In the genomic region with DNA sequence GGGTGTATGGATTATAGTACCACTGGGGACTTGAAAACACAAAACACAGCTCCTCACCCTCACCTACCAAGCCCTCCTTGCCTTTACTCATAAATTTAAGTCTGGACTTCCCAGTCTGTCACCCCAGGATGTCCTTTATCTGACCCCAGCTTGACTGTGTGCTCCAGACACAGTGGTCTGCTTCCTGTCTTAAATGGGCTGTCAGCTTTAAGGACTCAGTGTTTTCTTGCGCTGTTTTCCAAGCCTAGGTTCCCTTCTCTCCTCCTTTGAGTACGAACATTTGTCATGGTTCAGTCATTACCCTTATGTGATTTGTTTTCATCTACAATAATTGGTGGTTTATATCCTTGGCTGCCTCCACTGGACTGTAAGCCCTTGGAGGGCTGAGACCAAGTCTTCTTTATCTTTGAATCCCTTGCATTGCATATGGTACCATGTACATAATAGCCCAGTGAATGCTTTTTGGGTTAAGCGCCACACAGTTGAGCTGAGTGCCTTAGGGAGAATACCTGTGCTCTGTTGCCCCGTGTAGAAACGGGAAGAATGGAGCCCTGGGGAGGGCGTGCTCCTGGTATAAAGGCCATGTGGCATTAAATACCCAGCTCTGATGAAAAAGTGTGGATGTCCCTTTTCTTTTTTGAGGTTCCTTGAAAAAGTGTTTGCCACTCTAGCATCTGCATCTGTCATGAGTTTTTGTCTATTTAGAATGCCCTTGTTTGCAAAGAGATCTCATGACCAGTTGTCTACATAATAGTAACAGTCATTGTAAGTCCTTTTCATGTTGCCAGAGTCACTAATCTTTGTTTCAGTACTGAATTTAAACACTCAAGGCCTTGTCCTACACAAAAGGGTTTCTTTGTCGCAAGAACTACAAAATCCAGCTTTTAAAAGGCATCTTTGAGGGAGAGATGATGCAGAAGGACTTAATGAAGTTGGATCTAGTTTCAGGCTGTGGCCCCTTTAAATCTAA, we compare ENCODE assay signal across 2 cellular contexts.
TF ChIP-seq lines count a peak whose summit lies in the region.

No MANE protein-coding gene starts in this region.

TF ChIP-seq in SK-N-SH treated with all-trans-retinoic acid at 6 μM for 48 hours, 23 proteins besides CTCF, POLR2A, EP300 and RAD21:
- TF ChIP-seq ZFP3 (CRISPR knock-in tag; IDR thresholded peaks at IDR 0.05) (0 out of 2 replicates have a peak, but pooled peaks have one; percentile 23), CSDC2 (CRISPR knock-in tag; IDR thresholded peaks at IDR 0.05) (no peak), ISL1 (CRISPR knock-in tag; IDR thresholded peaks at IDR 0.05) (peak; percentile 73), ESRRG (CRISPR knock-in tag; IDR thresholded peaks at IDR 0.05) (0 out of 2 replicates have a peak, but pooled peaks have one; percentile 51), TCF4 (CRISPR knock-in tag; IDR thresholded peaks at IDR 0.05; ENCODE audit: borderline replicate concordance) (no peak; the same call in 1 of the 2 replicates)
- TF ChIP-seq, protein P1, sequence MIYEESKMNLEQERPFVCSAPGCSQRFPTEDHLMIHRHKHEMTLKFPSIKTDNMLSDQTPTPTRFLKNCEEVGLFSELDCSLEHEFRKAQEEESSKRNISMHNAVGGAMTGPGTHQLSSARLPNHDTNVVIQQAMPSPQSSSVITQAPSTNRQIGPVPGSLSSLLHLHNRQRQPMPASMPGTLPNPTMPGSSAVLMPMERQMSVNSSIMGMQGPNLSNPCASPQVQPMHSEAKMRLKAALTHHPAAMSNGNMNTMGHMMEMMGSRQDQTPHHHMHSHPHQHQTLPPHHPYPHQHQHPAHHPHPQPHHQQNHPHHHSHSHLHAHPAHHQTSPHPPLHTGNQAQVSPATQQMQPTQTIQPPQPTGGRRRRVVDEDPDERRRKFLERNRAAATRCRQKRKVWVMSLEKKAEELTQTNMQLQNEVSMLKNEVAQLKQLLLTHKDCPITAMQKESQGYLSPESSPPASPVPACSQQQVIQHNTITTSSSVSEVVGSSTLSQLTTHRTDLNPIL (CRISPR knock-in tag; IDR thresholded peaks at IDR 0.05; ENCODE audit: low read depth): 0 out of 2 replicates have a peak, but pooled peaks have one; percentile 13
TF ChIP-seq in SK-N-SH treated with all-trans-retinoic acid at 6 μM for 48 hours: peak in this region for 4.

TF ChIP-seq in SK-N-SH, 30 proteins besides CTCF, POLR2A, EP300 and RAD21:
- no peak for TF ChIP-seq POLR2AphosphoS5 (IDR thresholded peaks at IDR 0.05; ENCODE audit: low read depth, low read length)
- TF ChIP-seq RCOR1 (IDR thresholded peaks at IDR 0.05; ENCODE audit: low read length): no peak
- TF ChIP-seq FOXM1 (IDR thresholded peaks at IDR 0.05; ENCODE audit: low read depth): no peak
- TF ChIP-seq RXRA (IDR thresholded peaks at IDR 0.05; ENCODE audit: borderline replicate concordance, low read depth): no peak; the same call in 1 of the 2 replicates
- TF ChIP-seq GABPA (IDR thresholded peaks at IDR 0.05; ENCODE audit: low read depth): no peak
- no peak for TF ChIP-seq TAF1 (IDR thresholded peaks at IDR 0.05; ENCODE audit: borderline replicate concordance, low read depth, low read length)
- no peak for TF ChIP-seq FOSL2 (IDR thresholded peaks at IDR 0.05; ENCODE audit: borderline replicate concordance, low read depth)
- no peak for TF ChIP-seq GATA2 (CRISPR knock-in tag; IDR thresholded peaks at IDR 0.05)
- TF ChIP-seq SMC3 (IDR thresholded peaks at IDR 0.05; ENCODE audit: low read depth, low read length): no peak
- TF ChIP-seq SIN3A (IDR thresholded peaks at IDR 0.05; ENCODE audit: borderline replicate concordance, low read depth, low read length): no peak
- no peak for TF ChIP-seq RFX5 (IDR thresholded peaks at IDR 0.05; ENCODE audit: low read length)
